8 cellular contexts compared by ENCODE assay signal in genomic region chr3:174441588-174442316, GRCh38.
DNase-seq lines count a peak whose midpoint lies in the region; ATAC-seq and TF ChIP-seq lines count a peak whose summit lies in the region.

No MANE protein-coding gene starts in this region.

- H3K9ac ChIP-seq in HUES48 (ENCODE audit: low read depth, low read length) = peak overlapping the region; percentile 91

- H3K36me3 ChIP-seq in HUES48 (ENCODE audit: control insufficient read depth, insufficient read depth, low read length) (no peaks in the 10 kb centered on the region), WERI-Rb-1 (no peaks in the 10 kb centered on the region)

- peaks cover 28% of the 10 kb centered on the region for H3K4me1 ChIP-seq in HUES48 (ENCODE audit: control insufficient read depth, insufficient read depth, low read length)

- H3K27ac ChIP-seq in HUES48 (ENCODE audit: low read depth, low read length) (peak overlapping the region; percentile 98), WERI-Rb-1 (peak overlapping the region; percentile 99)

- H3K9me3 ChIP-seq in HUES48 (ENCODE audit: control insufficient read depth, insufficient read depth, low read length) (no peaks in the 10 kb centered on the region), WERI-Rb-1 (ENCODE audit: severe bottlenecking) (no peaks in the 10 kb centered on the region)

- DNase-seq in EH (ENCODE audit: low read depth) (peak; percentile 88), WERI-Rb-1 (peak; percentile 42), glomerular visceral epithelial cell (ENCODE audit: extremely low spot score) (peak; percentile 14), skeletal muscle cell (ENCODE audit: low read depth) (no peak), UCSD-AML1 (lab: John Stamatoyannopoulos, UW; ENCODE audit: unreplicated experiment) (no peak)

- peak overlapping the region; percentile 86 for H3K4me3 ChIP-seq in HUES48 (ENCODE audit: low read depth, low read length)
- peak overlapping the region; percentile 76 for H3K4me3 ChIP-seq in WERI-Rb-1 (ENCODE audit: low read depth, low read length)
- peak overlapping the region; percentile 73 for H3K4me3 ChIP-seq in skeletal muscle cell (ENCODE audit: low read depth, low read length)

- H3K27me3 ChIP-seq in HUES48 (ENCODE audit: control insufficient read depth, insufficient read depth, low read length) (no peaks in the 10 kb centered on the region; the same call in 1 of the 2 replicates), WERI-Rb-1 (ENCODE audit: insufficient read depth, low read depth, severe bottlenecking) (no peaks in the 10 kb centered on the region)

- ATAC-seq in HG03565 (IDR thresholded peaks at IDR 0.05; ENCODE audit: unreplicated experiment) (no peak), HG02678 (IDR thresholded peaks at IDR 0.05; ENCODE audit: unreplicated experiment) (no peak)

- TF ChIP-seq CTCF in WERI-Rb-1 (IDR thresholded peaks at IDR 0.05; ENCODE audit: low read depth, low read length) = no peak

Comparison
In these comparisons a context has a peak if more than half of its experiments do, and no peak if none do; other contexts are left out.
1. DNase-seq: peak in EH (single experiment), WERI-Rb-1 (single experiment) and glomerular visceral epithelial cell (single experiment); none in skeletal muscle cell (single experiment) and UCSD-AML1 (single experiment).
2. Peak in every context shown above with its lines, with median percentiles within 50 percentile points of each other: H3K4me3 ChIP-seq.